ENCODE assay signal across 8 cellular contexts in the genomic region with DNA sequence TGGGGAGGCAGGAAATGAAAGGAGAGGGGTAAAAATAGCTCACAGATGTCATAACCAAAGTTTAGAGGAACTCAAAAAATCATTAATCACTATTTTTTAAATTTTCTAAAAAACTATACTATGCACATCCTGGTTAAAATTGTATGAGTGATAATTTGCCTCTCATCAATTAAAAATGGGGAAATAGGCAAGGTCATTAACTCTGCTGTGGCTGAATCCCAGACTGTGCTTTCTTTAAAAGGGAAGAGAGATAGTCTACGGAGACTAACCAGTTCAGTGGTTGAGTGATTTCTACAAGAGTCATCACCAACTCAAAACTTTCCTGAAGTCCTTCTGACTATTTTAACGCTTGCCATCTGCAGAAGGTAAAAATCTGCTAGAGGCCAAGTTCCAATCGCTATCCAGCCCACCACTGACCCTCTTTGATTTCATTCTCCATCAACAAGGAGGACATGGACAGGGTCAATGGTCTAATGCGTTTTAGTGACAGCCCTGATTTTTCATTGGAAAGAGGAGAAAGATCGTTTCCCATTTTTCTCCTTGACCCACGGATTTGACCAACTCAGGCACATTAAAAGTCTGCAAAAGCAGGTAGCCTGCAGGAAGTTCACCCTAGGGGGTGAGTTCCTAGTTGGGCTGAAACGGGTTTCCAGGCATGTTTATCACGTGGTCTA. TPM values are rescaled to one million over a fixed set of nuclear protein-coding genes. Genes with fewer than 3 reads are reported as not detected.
A peak's percentile ranks its signal among the peaks of the same experiment; 100 is the strongest.
DNase-seq lines count a peak whose midpoint lies in the region; ATAC-seq and TF ChIP-seq lines count a peak whose summit lies in the region.

No MANE protein-coding gene starts in this region.

- H3K9me3 Mint-ChIP-seq in activated naive CD8-positive, alpha-beta T cell treated with anti-CD3 and anti-CD28 coated beads for 36 hours: peaks cover 18% of the 10 kb centered on the region

- DNase-seq in GM06990 (ENCODE audit: extremely low read depth, insufficient read length): peak; percentile 37
- no peak for DNase-seq in activated naive CD8-positive, alpha-beta T cell treated with anti-CD3 and anti-CD28 coated beads for 36 hours
- peak; percentile 28 for DNase-seq in iris pigment epithelial cell (ENCODE audit: low read depth)
- DNase-seq in NCI-H1694 treated with DMSO at 0.1 percent for 48 hours (lab: John Stamatoyannopoulos, UW): no peak
- no peak for DNase-seq in NCI-H2029 (lab: John Stamatoyannopoulos, UW)

- peak overlapping the region; percentile 89 for H3K27ac ChIP-seq in HUES48 (ENCODE audit: low read depth, low read length)
- peak overlapping the region; percentile 85 for H3K27ac ChIP-seq in stomach smooth muscle (ENCODE audit: low read length)

- peaks cover 57% of the 10 kb centered on the region for H3K4me1 Mint-ChIP-seq in activated naive CD8-positive, alpha-beta T cell treated with anti-CD3 and anti-CD28 coated beads for 36 hours

- H3K4me3 ChIP-seq in GM06990 (replicated peaks; ENCODE audit: low read depth, low read length) (peak overlapping the region; percentile 78), HUES48 (ENCODE audit: low read depth, low read length) (peak overlapping the region; percentile 79), stomach smooth muscle (ENCODE audit: low read length in 2 of 2) (peak overlapping the region; percentile 68 to 95)

- peak; percentile 28 for ATAC-seq in GM21526 (IDR thresholded peaks at IDR 0.05; ENCODE audit: low FRiP score, unreplicated experiment)

- no peak for TF ChIP-seq CTCF in GM06990 (IDR thresholded peaks at IDR 0.05; ENCODE audit: insufficient read depth, low read length, poor library complexity, severe bottlenecking)

- H3K27ac Mint-ChIP-seq in activated naive CD8-positive, alpha-beta T cell treated with anti-CD3 and anti-CD28 coated beads for 36 hours: peak overlapping the region; percentile 84

- peak overlapping the region; percentile 78 for H3K4me3 Mint-ChIP-seq in activated naive CD8-positive, alpha-beta T cell treated with anti-CD3 and anti-CD28 coated beads for 36 hours

- H3K27me3 Mint-ChIP-seq in activated naive CD8-positive, alpha-beta T cell treated with anti-CD3 and anti-CD28 coated beads for 36 hours: no peaks in the 10 kb centered on the region

- peaks cover 50% of the 10 kb centered on the region for H3K36me3 Mint-ChIP-seq in activated naive CD8-positive, alpha-beta T cell treated with anti-CD3 and anti-CD28 coated beads for 36 hours

- peaks cover 17% of the 10 kb centered on the region for H3K4me1 ChIP-seq in HUES48 (ENCODE audit: control insufficient read depth, insufficient read depth, low read length)
- H3K4me1 ChIP-seq in stomach smooth muscle (ENCODE audit: control insufficient read depth, insufficient read depth, low read length): peaks cover 11% of the 10 kb centered on the region

- H3K9me3 ChIP-seq in HUES48 (ENCODE audit: control insufficient read depth, insufficient read depth, low read length) (no peaks in the 10 kb centered on the region), stomach smooth muscle (ENCODE audit: control insufficient read depth in 2 of 2, low read length in 2 of 2) (no peaks in the 10 kb centered on the region)

- H3K27me3 ChIP-seq in GM06990 (replicated peaks; ENCODE audit: control insufficient read depth, insufficient read depth, low read length): no peaks in the 10 kb centered on the region
- H3K27me3 ChIP-seq in HUES48 (ENCODE audit: control insufficient read depth, insufficient read depth, low read length): no peaks in the 10 kb centered on the region
- no peaks in the 10 kb centered on the region for H3K27me3 ChIP-seq in stomach smooth muscle (ENCODE audit: control insufficient read depth in 1 of 2, insufficient read depth in 2 of 2, low read length in 2 of 2)

- H3K9ac ChIP-seq in HUES48 (ENCODE audit: low read depth, low read length): peak overlapping the region; percentile 97
- H3K9ac ChIP-seq in stomach smooth muscle (ENCODE audit: low read length in 2 of 2): peak overlapping the region; percentile 83 to 95

- H3K36me3 ChIP-seq in GM06990 (ENCODE audit: control insufficient read depth, insufficient read depth, low read length) (no peaks in the 10 kb centered on the region), HUES48 (ENCODE audit: control insufficient read depth, insufficient read depth, low read length) (no peaks in the 10 kb centered on the region), stomach smooth muscle (ENCODE audit: control insufficient read depth in 2 of 2, insufficient read depth in 2 of 2, low read length in 2 of 2) (no peaks in the 10 kb centered on the region)

RNA-seq across cellular contexts. Expression of gene SUCLG2, which starts 0.8 kb away (rescaled TPM):
- 10 to 100 TPM; 64.2 to 65.4 TPM for total RNA-seq in activated naive CD8-positive, alpha-beta T cell treated with anti-CD3 and anti-CD28 coated beads for 36 hours

Comparison
In these comparisons a context has a peak if more than half of its experiments do, and no peak if none do; other contexts are left out.
1. DNase-seq: peak in GM06990 (single experiment) and iris pigment epithelial cell (single experiment); none in activated naive CD8-positive, alpha-beta T cell treated with anti-CD3 and anti-CD28 coated beads for 36 hours (single experiment), NCI-H1694 treated with DMSO at 0.1 percent for 48 hours (single experiment) and NCI-H2029 (single experiment).
2. Peak in every context shown above with its lines, with median percentiles within 50 percentile points of each other: H3K4me3 ChIP-seq.